11 cellular contexts compared by ENCODE assay signal in the genomic region with DNA sequence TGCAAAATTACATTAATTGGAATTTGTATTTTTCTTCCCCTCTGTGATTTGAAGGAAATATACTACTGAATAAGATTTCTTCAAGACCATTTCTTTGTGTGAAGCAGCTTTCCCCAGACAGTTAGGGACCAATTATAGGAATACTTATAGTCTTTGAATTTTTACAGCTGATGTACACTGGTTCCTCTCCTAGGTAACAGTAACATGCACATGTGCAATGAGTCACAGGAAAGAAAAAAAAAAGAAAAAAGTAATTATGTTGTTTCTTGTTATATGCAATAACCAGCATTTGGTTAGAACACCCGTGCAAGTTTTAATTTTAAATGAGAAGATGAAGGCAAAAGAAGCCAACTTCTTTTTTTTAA.
A peak's percentile ranks its signal among the peaks of the same experiment; 100 is the strongest.
DNase-seq lines count a peak whose midpoint lies in the region; ATAC-seq and TF ChIP-seq lines count a peak whose summit lies in the region.
"Had no signal": no experiment of that assay in that cellular context is flagged by ENCODE, and none has a peak within 500 bp of the region (broad histone marks: within the 10 kb centered on the region; RNA-seq: fewer than 3 reads in every experiment).

No MANE protein-coding gene starts in this region.

- DNase-seq in GM03348 (ENCODE audit: low spot score) (peak; percentile 27), glomerular endothelial cell (ENCODE audit: extremely low read depth, low read depth, low spot score) (peak; percentile 47), pons (ENCODE audit: low spot score) (peak; percentile 49), retina (no peak), posterior cingulate gyrus (no peak)
- DNase-seq: adrenal gland, Caco-2, NCI-H524 treated with DMSO at 0.1 percent for 48 hours had no signal

- ATAC-seq in SK-N-SH treated with all-trans-retinoic acid at 6 μM for 48 hours (peak; percentile 82), GM21737 (IDR thresholded peaks at IDR 0.05; ENCODE audit: unreplicated experiment) (no peak), HG03565 (IDR thresholded peaks at IDR 0.05; ENCODE audit: unreplicated experiment) (no peak)

- intact Hi-C loops in posterior cingulate gyrus (cut with DNase I): no loop called here

TF ChIP-seq in SK-N-SH treated with all-trans-retinoic acid at 6 μM for 48 hours, 23 proteins besides CTCF, POLR2A, EP300 and RAD21:
- TF ChIP-seq ZC3H10 (CRISPR knock-in tag; IDR thresholded peaks at IDR 0.05) (no peak), BACH2 (CRISPR knock-in tag; IDR thresholded peaks at IDR 0.05; ENCODE audit: borderline replicate concordance) (no peak), SNAI2 (CRISPR knock-in tag; IDR thresholded peaks at IDR 0.05) (no peak), TCF4 (CRISPR knock-in tag; IDR thresholded peaks at IDR 0.05; ENCODE audit: borderline replicate concordance) (no peak), CSDC2 (CRISPR knock-in tag; IDR thresholded peaks at IDR 0.05) (no peak)
- TF ChIP-seq, protein P1, sequence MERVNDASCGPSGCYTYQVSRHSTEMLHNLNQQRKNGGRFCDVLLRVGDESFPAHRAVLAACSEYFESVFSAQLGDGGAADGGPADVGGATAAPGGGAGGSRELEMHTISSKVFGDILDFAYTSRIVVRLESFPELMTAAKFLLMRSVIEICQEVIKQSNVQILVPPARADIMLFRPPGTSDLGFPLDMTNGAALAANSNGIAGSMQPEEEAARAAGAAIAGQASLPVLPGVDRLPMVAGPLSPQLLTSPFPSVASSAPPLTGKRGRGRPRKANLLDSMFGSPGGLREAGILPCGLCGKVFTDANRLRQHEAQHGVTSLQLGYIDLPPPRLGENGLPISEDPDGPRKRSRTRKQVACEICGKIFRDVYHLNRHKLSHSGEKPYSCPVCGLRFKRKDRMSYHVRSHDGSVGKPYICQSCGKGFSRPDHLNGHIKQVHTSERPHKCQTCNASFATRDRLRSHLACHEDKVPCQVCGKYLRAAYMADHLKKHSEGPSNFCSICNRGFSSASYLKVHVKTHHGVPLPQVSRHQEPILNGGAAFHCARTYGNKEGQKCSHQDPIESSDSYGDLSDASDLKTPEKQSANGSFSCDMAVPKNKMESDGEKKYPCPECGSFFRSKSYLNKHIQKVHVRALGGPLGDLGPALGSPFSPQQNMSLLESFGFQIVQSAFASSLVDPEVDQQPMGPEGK (CRISPR knock-in tag; IDR thresholded peaks at IDR 0.05; ENCODE audit: borderline replicate concordance): no peak
TF ChIP-seq in SK-N-SH treated with all-trans-retinoic acid at 6 μM for 48 hours: peak in this region for 0.

Comparison
In these comparisons a context has a peak if more than half of its experiments do, and no peak if none do; other contexts are left out.
1. DNase-seq: peak in GM03348 (single experiment), glomerular endothelial cell (single experiment) and pons (single experiment); none in retina (single experiment) and posterior cingulate gyrus (0 of 10).